7 cellular contexts compared by ENCODE assay signal in the genomic region with DNA sequence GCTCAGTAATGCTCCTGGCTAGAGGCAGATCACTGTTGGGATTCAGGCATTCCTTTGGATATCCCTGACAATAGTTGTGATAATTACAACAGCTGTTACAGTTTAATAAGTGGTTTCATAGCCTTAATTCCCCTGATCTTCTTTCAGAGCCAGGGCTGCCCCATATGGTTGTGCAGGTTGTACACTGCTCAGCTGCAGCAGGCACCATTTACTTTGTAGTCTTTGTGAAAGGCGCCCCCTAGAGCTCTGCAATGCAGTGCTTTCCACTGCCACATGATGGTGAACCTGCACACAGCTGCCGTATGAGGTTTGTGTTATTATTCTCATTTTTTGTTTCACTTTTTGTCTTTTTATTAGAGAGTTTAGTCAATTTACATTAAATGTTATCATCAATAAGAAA.
DNase-seq lines count a peak whose midpoint lies in the region; ATAC-seq and TF ChIP-seq lines count a peak whose summit lies in the region.

No MANE protein-coding gene starts in this region.

- TF ChIP-seq POLR2A in sigmoid colon (IDR thresholded peaks at IDR 0.05): no peak

- WGBS in sigmoid colon, 2 donors: 32 to 34% methylated on average over 2 of the region's 2 CpGs

- H3K27me3 ChIP-seq in SJCRH30 (no peaks in the 10 kb centered on the region), sigmoid colon (no peaks in the 10 kb centered on the region)

- peak; percentile 40 for TF ChIP-seq CTCF in GM12865 (IDR thresholded peaks at IDR 0.05; ENCODE audit: insufficient read depth, low read depth, low read length, missing control alignments)
- peak in 2 of 4 experiments; percentile 26 to 31 for TF ChIP-seq CTCF in sigmoid colon (IDR thresholded peaks at IDR 0.05)

- no peaks in the 10 kb centered on the region for H3K36me3 ChIP-seq in SJCRH30
- no peaks in the 10 kb centered on the region for H3K36me3 ChIP-seq in sigmoid colon

- TF ChIP-seq EP300 in sigmoid colon (IDR thresholded peaks at IDR 0.05): no peak

- DNase-seq in GM12865 (ENCODE audit: low read depth) (peak; percentile 47), SJCRH30 (peak; percentile 80 to 84), hepatic stellate cell (ENCODE audit: low spot score) (peak; percentile 14), sigmoid colon (no peak)
- DNase-seq in NK-92 treated with Interleukin-12 subunit alpha and Interleukin-12 subunit beta, amount 100 ng/mL, for 24 hours (lab: John Stamatoyannopoulos, UW): no peak

- no peaks in the 10 kb centered on the region; the same call in 1 of the 2 replicates for H3K9me3 ChIP-seq in SJCRH30 (replicated peaks)
- no peaks in the 10 kb centered on the region for H3K9me3 ChIP-seq in sigmoid colon

- intact Hi-C loops in sigmoid colon (cut with DNase I): no loop called here

- H3K4me1 ChIP-seq in SJCRH30: peaks cover 11% of the 10 kb centered on the region
- H3K4me1 ChIP-seq in sigmoid colon: peaks cover 0 to 13% (median 9%) of the 10 kb centered on the region in 4 donors

- ATAC-seq in GM21390 (IDR thresholded peaks at IDR 0.05; ENCODE audit: unreplicated experiment) (peak; percentile 99), HG03558 (IDR thresholded peaks at IDR 0.05; ENCODE audit: extremely low read depth, unreplicated experiment) (peak; percentile 88)

- H3K4me3 ChIP-seq in GM12865 (ENCODE audit: low read depth, low read length) (no peak overlapping the region), SJCRH30 (no peak overlapping the region), sigmoid colon (no peak overlapping the region)

- H3K27ac ChIP-seq in SJCRH30 (no peak overlapping the region), sigmoid colon (no peak overlapping the region)

Comparison
In these comparisons a context has a peak if more than half of its experiments do, and no peak if none do; other contexts are left out.
1. DNase-seq: peak in GM12865 (single experiment), SJCRH30 (2 of 2) and hepatic stellate cell (single experiment); none in sigmoid colon (single experiment) and NK-92 treated with Interleukin-12 subunit alpha and Interleukin-12 subunit beta, amount 100 ng/mL, for 24 hours (single experiment).